In genomic region chr7:74337926-74338325, GRCh38 we compare ENCODE assay signal across 26 cellular contexts.
"Had no signal": no experiment of that assay in that cellular context is flagged by ENCODE, and none has a peak within 500 bp of the region (broad histone marks: within the 10 kb centered on the region; RNA-seq: fewer than 3 reads in every experiment).

No MANE protein-coding gene starts in this region.

- H3K4me3 ChIP-seq: gastrocnemius medialis, left ventricle myocardium inferior, lung, ovary, right lobe of liver, thoracic aorta, upper lobe of left lung, vagina had no signal

- ATAC-seq: activated T-helper 17 cell treated with anti-CD3 and anti-CD28 coated beads, Interleukin-2, amount 50 U/mL, for 72 hours; gastrocnemius medialis; WTC11 had no signal

- H3K36me3 ChIP-seq: gastrocnemius medialis, ovary, thoracic aorta had no signal

- H3K9me3 ChIP-seq: gastrocnemius medialis, left ventricle myocardium inferior, ovary, right lobe of liver, thoracic aorta, upper lobe of left lung, vagina had no signal

- H3K4me1 Mint-ChIP-seq: activated CD4-positive, alpha-beta T cell treated with anti-CD3 and anti-CD28 coated beads, Interleukin-2, amount 10 ng/mL, durations not matched to agents 7 days and 5 days; activated T-helper 17 cell treated with anti-CD3 and anti-CD28 coated beads, Interleukin-2, amount 50 U/mL, for 72 hours; WTC11 had no signal

- H3K9me3 Mint-ChIP-seq: activated CD4-positive, alpha-beta memory T cell treated with anti-CD3 and anti-CD28 coated beads, Interleukin-2, amount 10 ng/mL, durations not matched to agents 7 days and 5 days; activated CD4-positive, alpha-beta T cell treated with anti-CD3 and anti-CD28 coated beads, Interleukin-2, amount 10 ng/mL, durations not matched to agents 7 days and 5 days; activated T-cell treated with anti-CD3 and anti-CD28 coated beads, Interleukin-2, amount 50 U/mL, for 24 hours; activated T-helper 17 cell treated with anti-CD3 and anti-CD28 coated beads, Interleukin-2, amount 50 U/mL, for 72 hours; central memory CD8-positive, alpha-beta T cell; dendritic cell treated with granulocyte-macrophage colony-stimulating factor and Interleukin-4, amounts not matched to agents 40 ng/mL and 50 ng/mL, for 4 days; stimulated activated naive CD8-positive, alpha-beta T cell treated with anti-CD3 and anti-CD28 coated beads, Interleukin-15, Interleukin-2, amounts not matched to agents 100 ng/mL and 50 ng/mL, for 24 hours; WTC11 had no signal

- H3K27ac Mint-ChIP-seq: activated CD4-positive, alpha-beta memory T cell treated with anti-CD3 and anti-CD28 coated beads, Interleukin-2, amount 10 ng/mL, durations not matched to agents 7 days and 5 days; activated CD4-positive, alpha-beta T cell treated with anti-CD3 and anti-CD28 coated beads, Interleukin-2, amount 10 ng/mL, durations not matched to agents 7 days and 5 days; activated T-cell treated with anti-CD3 and anti-CD28 coated beads, Interleukin-2, amount 50 U/mL, for 24 hours; activated T-helper 17 cell treated with anti-CD3 and anti-CD28 coated beads, Interleukin-2, amount 50 U/mL, for 72 hours; dendritic cell treated with granulocyte-macrophage colony-stimulating factor and Interleukin-4, amounts not matched to agents 40 ng/mL and 50 ng/mL, for 4 days; progenitor cell of endocrine pancreas; stimulated activated naive CD8-positive, alpha-beta T cell treated with anti-CD3 and anti-CD28 coated beads, Interleukin-15, Interleukin-2, amounts not matched to agents 100 ng/mL and 50 ng/mL, for 24 hours; WTC11 had no signal

- H3K27me3 Mint-ChIP-seq: activated CD4-positive, alpha-beta memory T cell treated with anti-CD3 and anti-CD28 coated beads, Interleukin-2, amount 10 ng/mL, durations not matched to agents 7 days and 5 days; activated CD4-positive, alpha-beta T cell treated with anti-CD3 and anti-CD28 coated beads, Interleukin-2, amount 10 ng/mL, durations not matched to agents 7 days and 5 days; activated T-cell treated with anti-CD3 and anti-CD28 coated beads, Interleukin-2, amount 50 U/mL, for 24 hours; activated T-helper 17 cell treated with anti-CD3 and anti-CD28 coated beads, Interleukin-2, amount 50 U/mL, for 72 hours; central memory CD8-positive, alpha-beta T cell; dendritic cell treated with granulocyte-macrophage colony-stimulating factor and Interleukin-4, amounts not matched to agents 40 ng/mL and 50 ng/mL, for 4 days; progenitor cell of endocrine pancreas; stimulated activated naive CD8-positive, alpha-beta T cell treated with anti-CD3 and anti-CD28 coated beads, Interleukin-15, Interleukin-2, amounts not matched to agents 100 ng/mL and 50 ng/mL, for 24 hours had no signal

- H3K4me3 Mint-ChIP-seq: activated CD4-positive, alpha-beta memory T cell treated with anti-CD3 and anti-CD28 coated beads, Interleukin-2, amount 10 ng/mL, durations not matched to agents 7 days and 5 days; activated CD4-positive, alpha-beta T cell treated with anti-CD3 and anti-CD28 coated beads, Interleukin-2, amount 10 ng/mL, durations not matched to agents 7 days and 5 days; activated T-cell treated with anti-CD3 and anti-CD28 coated beads, Interleukin-2, amount 50 U/mL, for 24 hours; activated T-helper 17 cell treated with anti-CD3 and anti-CD28 coated beads, Interleukin-2, amount 50 U/mL, for 72 hours; central memory CD8-positive, alpha-beta T cell; dendritic cell treated with granulocyte-macrophage colony-stimulating factor and Interleukin-4, amounts not matched to agents 40 ng/mL and 50 ng/mL, for 4 days; stimulated activated naive CD8-positive, alpha-beta T cell treated with anti-CD3 and anti-CD28 coated beads, Interleukin-15, Interleukin-2, amounts not matched to agents 100 ng/mL and 50 ng/mL, for 24 hours; WTC11 had no signal

- H3K27me3 ChIP-seq: gastrocnemius medialis, ovary, right lobe of liver, upper lobe of left lung, vagina had no signal

- H3K27ac ChIP-seq: gastrocnemius medialis, left ventricle myocardium inferior, ovary, right lobe of liver, thoracic aorta, upper lobe of left lung, vagina had no signal

- H3K4me1 ChIP-seq: gastrocnemius medialis, right lobe of liver, upper lobe of left lung, vagina had no signal

- DNase-seq: activated CD4-positive, alpha-beta memory T cell treated with anti-CD3 and anti-CD28 coated beads, Interleukin-2, amount 10 ng/mL, durations not matched to agents 7 days and 5 days; activated CD4-positive, alpha-beta T cell treated with anti-CD3 and anti-CD28 coated beads for 1 hour; activated CD4-positive, alpha-beta T cell treated with anti-CD3 and anti-CD28 coated beads, Interleukin-2, amount 10 ng/mL, durations not matched to agents 7 days and 5 days; activated CD8-positive, alpha-beta memory T cell treated with anti-CD3 and anti-CD28 coated beads, Interleukin-2, amount 50 U/mL, for 48 hours; activated gamma-delta T cell treated with Interleukin-2 at 50 U/mL for 16 hours; activated naive CD4-positive, alpha-beta T cell treated with anti-CD3 and anti-CD28 coated beads, Interleukin-2, amount 50 U/mL, for 16 hours; activated T-cell treated with anti-CD3 and anti-CD28 coated beads, Interleukin-2, amount 50 U/mL, for 24 hours; anterior cingulate cortex; gastrocnemius medialis; glutamatergic neuron; islet precursor cell; left ventricle myocardium inferior; ovary; right lobe of liver; stimulated activated CD4-positive, alpha-beta T cell treated with anti-CD3 and anti-CD28 coated beads, Interleukin-4, amount 100 ng/mL, for 1 hour; T-helper 2 cell had no signal
